ENCODE assay signal across 26 cellular contexts in the genomic region with DNA sequence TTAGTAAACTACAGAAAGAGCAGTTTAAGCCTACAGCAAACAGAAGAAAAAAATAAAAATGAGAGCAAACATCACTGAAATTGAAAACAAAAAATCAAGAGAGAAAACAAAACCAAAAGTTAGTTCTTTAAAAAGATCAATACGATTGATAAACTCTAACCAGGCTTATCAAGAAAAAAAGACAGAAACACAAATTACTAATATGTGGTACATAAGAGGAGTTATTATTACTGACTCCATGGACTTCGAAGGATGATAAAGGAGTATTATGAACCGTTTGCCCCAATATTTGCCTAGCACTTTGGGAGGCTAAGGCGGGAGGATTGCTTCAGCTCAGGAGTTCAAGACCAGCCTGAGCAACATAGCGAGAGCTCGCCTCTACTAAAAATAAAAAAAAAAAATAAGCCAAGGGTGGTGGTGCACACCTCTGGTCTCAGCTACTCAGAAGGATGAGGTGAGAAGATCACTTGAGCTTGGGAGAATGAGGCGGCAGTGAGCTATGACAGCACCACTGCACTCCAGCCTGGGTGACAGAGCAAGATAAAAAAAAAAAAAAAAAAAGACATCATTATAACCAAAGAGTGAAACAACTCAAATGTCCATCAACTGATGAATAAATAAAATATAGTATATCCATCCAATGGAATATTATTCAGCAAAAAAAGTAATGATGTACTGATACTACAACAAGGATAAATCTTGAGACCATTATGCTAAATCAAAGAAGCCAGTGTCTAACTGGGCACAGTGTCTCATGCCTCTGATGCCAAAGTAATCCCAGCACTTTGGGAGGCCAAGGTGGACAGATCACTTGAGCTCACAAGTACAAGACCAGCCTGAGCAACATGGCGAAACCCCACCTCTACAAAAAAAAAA. TPM values are rescaled to one million over a fixed set of nuclear protein-coding genes. Genes with fewer than 3 reads are reported as not detected.
A peak's percentile ranks its signal among the peaks of the same experiment; 100 is the strongest.
DNase-seq lines count a peak whose midpoint lies in the region; ATAC-seq and TF ChIP-seq lines count a peak whose summit lies in the region.
"Had no signal": no experiment of that assay in that cellular context is flagged by ENCODE, and none has a peak within 500 bp of the region (broad histone marks: within the 10 kb centered on the region; RNA-seq: fewer than 3 reads in every experiment).

No MANE protein-coding gene starts in this region.

- TF ChIP-seq CTCF in CD8-positive, alpha-beta T cell (IDR thresholded peaks at IDR 0.05): no peak
- TF ChIP-seq CTCF in CD4-positive, alpha-beta T cell (IDR thresholded peaks at IDR 0.05): no peak
- TF ChIP-seq CTCF in mucosa of descending colon (IDR thresholded peaks at IDR 0.05): no peak

- ATAC-seq in CD8-positive, alpha-beta T cell: peak; percentile 62
- ATAC-seq in activated T-helper 17 cell treated with anti-CD3 and anti-CD28 coated beads, Interleukin-2, amount 50 U/mL, for 72 hours (replicated peaks): no peak
- no peak for ATAC-seq in naive B cell (ENCODE audit: low read depth in 2 of 2)
- no peak for ATAC-seq in CD4-positive, alpha-beta T cell (ENCODE audit: poor library complexity)
- no peak for ATAC-seq in mucosa of descending colon
- ATAC-seq: esophagus mucosa, left lung had no signal

- H3K27me3 ChIP-seq in CD8-positive, alpha-beta T cell (ENCODE audit: insufficient read depth, low read length): no peaks in the 10 kb centered on the region
- H3K27me3 ChIP-seq in CD4-positive, alpha-beta T cell (ENCODE audit: control insufficient read depth, insufficient read depth, low read length): no peaks in the 10 kb centered on the region
- H3K27me3 ChIP-seq: ascending aorta, cardiac muscle cell, left lung, transverse colon had no signal

- H3K4me3 ChIP-seq in CD8-positive, alpha-beta T cell (ENCODE audit: low read depth, low read length): no peak overlapping the region
- H3K4me3 ChIP-seq in mucosa of descending colon: no peak overlapping the region
- H3K4me3 ChIP-seq: ascending aorta, cardiac muscle cell, left lung, psoas muscle, transverse colon had no signal

- H3K4me1 Mint-ChIP-seq in activated CD4-positive, alpha-beta memory T cell treated with anti-CD3 and anti-CD28 coated beads, Interleukin-2, amount 10 ng/mL, durations not matched to agents 7 days and 5 days: peaks cover 33% of the 10 kb centered on the region
- H3K4me1 Mint-ChIP-seq in activated CD4-positive, alpha-beta memory T cell treated with anti-CD3 and anti-CD28 coated beads for 36 hours (ENCODE audit: low read depth): peaks cover 33% of the 10 kb centered on the region
- peaks cover 44% of the 10 kb centered on the region for H3K4me1 Mint-ChIP-seq in CD8-positive, alpha-beta T cell (ENCODE audit: low read depth)
- H3K4me1 Mint-ChIP-seq in activated T-helper 17 cell treated with anti-CD3 and anti-CD28 coated beads, Interleukin-2, amount 50 U/mL, for 72 hours: peaks cover 9% of the 10 kb centered on the region
- H3K4me1 Mint-ChIP-seq in naive B cell: peaks cover 30 to 38% (median 31%) of the 10 kb centered on the region in 3 donors
- H3K4me1 Mint-ChIP-seq in CD4-positive, alpha-beta T cell (ENCODE audit: low read depth): peaks cover 47% of the 10 kb centered on the region
- H3K4me1 Mint-ChIP-seq: endodermal cell had no signal

- no peaks in the 10 kb centered on the region for H3K27me3 Mint-ChIP-seq in activated CD4-positive, alpha-beta memory T cell treated with anti-CD3 and anti-CD28 coated beads, Interleukin-2, amount 10 ng/mL, durations not matched to agents 7 days and 5 days
- no peaks in the 10 kb centered on the region for H3K27me3 Mint-ChIP-seq in activated CD4-positive, alpha-beta memory T cell treated with anti-CD3 and anti-CD28 coated beads for 36 hours
- no peaks in the 10 kb centered on the region for H3K27me3 Mint-ChIP-seq in CD8-positive, alpha-beta T cell (ENCODE audit: low read depth)
- H3K27me3 Mint-ChIP-seq in activated T-helper 17 cell treated with anti-CD3 and anti-CD28 coated beads, Interleukin-2, amount 50 U/mL, for 72 hours: no peaks in the 10 kb centered on the region
- no peaks in the 10 kb centered on the region for H3K27me3 Mint-ChIP-seq in naive B cell
- no peaks in the 10 kb centered on the region for H3K27me3 Mint-ChIP-seq in CD4-positive, alpha-beta T cell
- H3K27me3 Mint-ChIP-seq: activated naive CD8-positive, alpha-beta T cell had no signal

- CTCF ChIA-PET in activated CD4-positive, alpha-beta memory T cell treated with anti-CD3 and anti-CD28 coated beads, Interleukin-2, amount 10 ng/mL, durations not matched to agents 7 days and 5 days (lab: Charles Lee): interaction anchor here (0.7 to 1.5 kb wide), 3 partner anchors 12 to 203 kb away, joined by 3 to 9 read pairs (median 6); partner anchors contain the start of gene TRPC4AP
- CTCF ChIA-PET in activated CD4-positive, alpha-beta memory T cell treated with anti-CD3 and anti-CD28 coated beads for 36 hours (lab: Charles Lee): no interaction called here
- CTCF ChIA-PET in CD8-positive, alpha-beta T cell (lab: Charles Lee): interaction anchor here (0.6 kb wide), 1 partner anchor 25 kb away, joined by 3 read pairs; no protein-coding TSS in a partner anchor
- CTCF ChIA-PET in CD4-positive, alpha-beta T cell (lab: Charles Lee): no interaction called here

- POLR2A ChIA-PET in activated CD4-positive, alpha-beta memory T cell treated with anti-CD3 and anti-CD28 coated beads, Interleukin-2, amount 10 ng/mL, durations not matched to agents 7 days and 5 days (lab: Charles Lee): interaction anchor here (0.9 to 1.6 kb wide), 4 partner anchors 13 to 255 kb away, joined by 3 to 5 read pairs (median 4); partner anchors contain the start of gene TRPC4AP
- POLR2A ChIA-PET in activated CD4-positive, alpha-beta memory T cell treated with anti-CD3 and anti-CD28 coated beads for 36 hours (lab: Charles Lee): no interaction called here
- POLR2A ChIA-PET in CD8-positive, alpha-beta T cell (lab: Charles Lee): no interaction called here
- POLR2A ChIA-PET in CD4-positive, alpha-beta T cell (lab: Charles Lee): interaction anchor here (0.6 to 0.7 kb wide), 2 partner anchors 267 to 1528 kb away, joined by 3 to 4 read pairs; no protein-coding TSS in a partner anchor

- peaks cover 13% of the 10 kb centered on the region for H3K36me3 ChIP-seq in CD8-positive, alpha-beta T cell (ENCODE audit: insufficient read depth, low read length)
- H3K36me3 ChIP-seq in mucosa of descending colon (ENCODE audit: low read depth): no peaks in the 10 kb centered on the region

- intact Hi-C loops in activated CD4-positive, alpha-beta memory T cell treated with anti-CD3 and anti-CD28 coated beads for 36 hours (cut with micrococcal nuclease): no loop called here
- intact Hi-C loops in CD8-positive, alpha-beta T cell (cut with DNase I, micrococcal nuclease): no loop called here
- intact Hi-C loops in CD4-positive, alpha-beta T cell (cut with DNase I, micrococcal nuclease): no loop called here
- intact Hi-C loops in mucosa of descending colon (cut with DNase I, micrococcal nuclease): no loop called here

- H3K4me3 Mint-ChIP-seq in activated CD4-positive, alpha-beta memory T cell treated with anti-CD3 and anti-CD28 coated beads, Interleukin-2, amount 10 ng/mL, durations not matched to agents 7 days and 5 days: peak overlapping the region; percentile 59
- no peak overlapping the region for H3K4me3 Mint-ChIP-seq in activated CD4-positive, alpha-beta memory T cell treated with anti-CD3 and anti-CD28 coated beads for 36 hours
- H3K4me3 Mint-ChIP-seq in CD8-positive, alpha-beta T cell: peak overlapping the region; percentile 55
- H3K4me3 Mint-ChIP-seq in activated T-helper 17 cell treated with anti-CD3 and anti-CD28 coated beads, Interleukin-2, amount 50 U/mL, for 72 hours: peak overlapping the region; percentile 6
- H3K4me3 Mint-ChIP-seq in naive B cell: no peak overlapping the region
- H3K4me3 Mint-ChIP-seq in CD4-positive, alpha-beta T cell: no peak overlapping the region
- H3K4me3 Mint-ChIP-seq: activated naive CD8-positive, alpha-beta T cell; endodermal cell had no signal

- H3K9me3 Mint-ChIP-seq in activated CD4-positive, alpha-beta memory T cell treated with anti-CD3 and anti-CD28 coated beads, Interleukin-2, amount 10 ng/mL, durations not matched to agents 7 days and 5 days: peaks cover under 1% of the 10 kb centered on the region
- no peaks in the 10 kb centered on the region for H3K9me3 Mint-ChIP-seq in activated CD4-positive, alpha-beta memory T cell treated with anti-CD3 and anti-CD28 coated beads for 36 hours
- H3K9me3 Mint-ChIP-seq in CD8-positive, alpha-beta T cell: no peaks in the 10 kb centered on the region
- no peaks in the 10 kb centered on the region for H3K9me3 Mint-ChIP-seq in activated T-helper 17 cell treated with anti-CD3 and anti-CD28 coated beads, Interleukin-2, amount 50 U/mL, for 72 hours
- no peaks in the 10 kb centered on the region for H3K9me3 Mint-ChIP-seq in naive B cell
- H3K9me3 Mint-ChIP-seq in CD4-positive, alpha-beta T cell: no peaks in the 10 kb centered on the region

- peaks cover 53% of the 10 kb centered on the region for H3K36me3 Mint-ChIP-seq in activated CD4-positive, alpha-beta memory T cell treated with anti-CD3 and anti-CD28 coated beads, Interleukin-2, amount 10 ng/mL, durations not matched to agents 7 days and 5 days (ENCODE audit: low read depth)
- peaks cover 21% of the 10 kb centered on the region for H3K36me3 Mint-ChIP-seq in activated CD4-positive, alpha-beta memory T cell treated with anti-CD3 and anti-CD28 coated beads for 36 hours
- peaks cover 36% of the 10 kb centered on the region for H3K36me3 Mint-ChIP-seq in CD8-positive, alpha-beta T cell
- H3K36me3 Mint-ChIP-seq in activated T-helper 17 cell treated with anti-CD3 and anti-CD28 coated beads, Interleukin-2, amount 50 U/mL, for 72 hours (ENCODE audit: low read depth): peaks cover 56% of the 10 kb centered on the region
- H3K36me3 Mint-ChIP-seq in naive B cell: peaks cover 17 to 23% of the 10 kb centered on the region in 2 donors
- peaks cover 50% of the 10 kb centered on the region for H3K36me3 Mint-ChIP-seq in CD4-positive, alpha-beta T cell (ENCODE audit: low read depth)

- peak overlapping the region; percentile 67 for H3K27ac Mint-ChIP-seq in activated CD4-positive, alpha-beta memory T cell treated with anti-CD3 and anti-CD28 coated beads, Interleukin-2, amount 10 ng/mL, durations not matched to agents 7 days and 5 days
- H3K27ac Mint-ChIP-seq in activated CD4-positive, alpha-beta memory T cell treated with anti-CD3 and anti-CD28 coated beads for 36 hours: no peak overlapping the region
- H3K27ac Mint-ChIP-seq in CD8-positive, alpha-beta T cell: no peak overlapping the region
- peak overlapping the region; percentile 58 for H3K27ac Mint-ChIP-seq in activated T-helper 17 cell treated with anti-CD3 and anti-CD28 coated beads, Interleukin-2, amount 50 U/mL, for 72 hours
- peak overlapping the region in 4 of 6 donors; percentile 22 to 87 (median 60) for H3K27ac Mint-ChIP-seq in naive B cell
- no peak overlapping the region for H3K27ac Mint-ChIP-seq in CD4-positive, alpha-beta T cell
- H3K27ac Mint-ChIP-seq: activated naive CD8-positive, alpha-beta T cell; endodermal cell had no signal

- H3K27ac ChIP-seq in CD8-positive, alpha-beta T cell (ENCODE audit: low read depth, low read length): no peak overlapping the region
- H3K27ac ChIP-seq in CD4-positive, alpha-beta T cell (ENCODE audit: low read depth, low read length): no peak overlapping the region
- H3K27ac ChIP-seq: ascending aorta, cardiac muscle cell, left lung, psoas muscle, transverse colon had no signal

- no peak for DNase-seq in activated CD4-positive, alpha-beta memory T cell treated with anti-CD3 and anti-CD28 coated beads, Interleukin-2, amount 10 ng/mL, durations not matched to agents 7 days and 5 days
- DNase-seq in activated CD4-positive, alpha-beta memory T cell treated with anti-CD3 and anti-CD28 coated beads for 36 hours: no peak
- no peak for DNase-seq in CD8-positive, alpha-beta T cell
- DNase-seq in naive B cell (no peak), mucosa of descending colon (no peak), medulla oblongata (ENCODE audit: extremely low spot score) (no peak)
- DNase-seq in CD4-positive, alpha-beta T cell: no peak
- DNase-seq: activated CD4-positive, CD25-positive, alpha-beta regulatory T cell; activated effector memory CD4-positive, alpha-beta T cell treated with anti-CD3 and anti-CD28 coated beads, Interleukin-2, amount 50 U/mL, for 16 hours; endodermal cell; glutamatergic neuron; left lung; NCI-H1092 treated with DMSO at 0.1 percent for 48 hours; NCI-H187 treated with DMSO at 0.1 percent for 48 hours; NCI-H2171; nucleus accumbens; psoas muscle; SIG-M5; stimulated activated CD4-positive, alpha-beta T cell treated with anti-CD3 and anti-CD28 coated beads, Interleukin-4, amount 100 ng/mL, for 24 hours; SW 1271; transverse colon had no signal

- H3K4me1 ChIP-seq in CD8-positive, alpha-beta T cell (ENCODE audit: insufficient read depth, low read length): peaks cover 19% of the 10 kb centered on the region
- H3K4me1 ChIP-seq in mucosa of descending colon (ENCODE audit: low read depth): peaks cover 9% of the 10 kb centered on the region

- H3K9me3 ChIP-seq in CD8-positive, alpha-beta T cell (ENCODE audit: low read length): no peaks in the 10 kb centered on the region
- H3K9me3 ChIP-seq in CD4-positive, alpha-beta T cell (ENCODE audit: control insufficient read depth, low read length): no peaks in the 10 kb centered on the region
- H3K9me3 ChIP-seq in mucosa of descending colon: no peaks in the 10 kb centered on the region
- H3K9me3 ChIP-seq: ascending aorta, left lung, psoas muscle, transverse colon had no signal

RNA-seq across cellular contexts. Expression of gene TRPC4AP, which starts 12.9 kb away (rescaled TPM):
- 10 to 100 TPM; 63.5 to 65.7 TPM for total RNA-seq in activated CD4-positive, alpha-beta memory T cell treated with anti-CD3 and anti-CD28 coated beads, Interleukin-2, amount 10 ng/mL, durations not matched to agents 7 days and 5 days
- total RNA-seq in activated CD4-positive, alpha-beta memory T cell treated with anti-CD3 and anti-CD28 coated beads for 36 hours: 10 to 100 TPM; 45.8 to 48.3 TPM
- total RNA-seq in CD8-positive, alpha-beta T cell: 10 to 100 TPM; 63.3 to 64.0 TPM
- 10 to 100 TPM; 34.1 to 54.3 TPM for total RNA-seq in activated T-helper 17 cell treated with anti-CD3 and anti-CD28 coated beads, Interleukin-2, amount 50 U/mL, for 72 hours
- polyA plus RNA-seq in naive B cell (ENCODE audit: low read depth in 6 of 6): 10 to 100 TPM; 37.1 to 63.2 (median 51.2) TPM
- total RNA-seq in CD4-positive, alpha-beta T cell: 10 to 100 TPM; 56.3 to 60.6 TPM
- 10 to 100 TPM; 49.6 to 60.5 (median 53.8) TPM for total RNA-seq in mucosa of descending colon

Comparison
In these comparisons a context has a peak if more than half of its experiments do, and no peak if none do; other contexts are left out.
1. H3K27ac Mint-ChIP-seq: peak in activated CD4-positive, alpha-beta memory T cell treated with anti-CD3 and anti-CD28 coated beads, Interleukin-2, amount 10 ng/mL, durations not matched to agents 7 days and 5 days (single experiment), activated T-helper 17 cell treated with anti-CD3 and anti-CD28 coated beads, Interleukin-2, amount 50 U/mL, for 72 hours (single experiment) and naive B cell (4 of 6); none in activated CD4-positive, alpha-beta memory T cell treated with anti-CD3 and anti-CD28 coated beads for 36 hours (single experiment), CD8-positive, alpha-beta T cell (single experiment) and CD4-positive, alpha-beta T cell (single experiment).
2. H3K4me3 Mint-ChIP-seq: peak in activated CD4-positive, alpha-beta memory T cell treated with anti-CD3 and anti-CD28 coated beads, Interleukin-2, amount 10 ng/mL, durations not matched to agents 7 days and 5 days (single experiment), CD8-positive, alpha-beta T cell (single experiment) and activated T-helper 17 cell treated with anti-CD3 and anti-CD28 coated beads, Interleukin-2, amount 50 U/mL, for 72 hours (single experiment); none in activated CD4-positive, alpha-beta memory T cell treated with anti-CD3 and anti-CD28 coated beads for 36 hours (single experiment), naive B cell (0 of 8) and CD4-positive, alpha-beta T cell (single experiment).
3. CTCF ChIA-PET loops: an anchor here in activated CD4-positive, alpha-beta memory T cell treated with anti-CD3 and anti-CD28 coated beads, Interleukin-2, amount 10 ng/mL, durations not matched to agents 7 days and 5 days (0.7 to 1.5 kb wide) and CD8-positive, alpha-beta T cell (0.6 kb wide); none called in activated CD4-positive, alpha-beta memory T cell treated with anti-CD3 and anti-CD28 coated beads for 36 hours and CD4-positive, alpha-beta T cell.
4. POLR2A ChIA-PET loops: an anchor here in activated CD4-positive, alpha-beta memory T cell treated with anti-CD3 and anti-CD28 coated beads, Interleukin-2, amount 10 ng/mL, durations not matched to agents 7 days and 5 days (0.9 to 1.6 kb wide) and CD4-positive, alpha-beta T cell (0.6 to 0.7 kb wide); none called in activated CD4-positive, alpha-beta memory T cell treated with anti-CD3 and anti-CD28 coated beads for 36 hours and CD8-positive, alpha-beta T cell.